28 cellular contexts compared by ENCODE assay signal in the genomic region with DNA sequence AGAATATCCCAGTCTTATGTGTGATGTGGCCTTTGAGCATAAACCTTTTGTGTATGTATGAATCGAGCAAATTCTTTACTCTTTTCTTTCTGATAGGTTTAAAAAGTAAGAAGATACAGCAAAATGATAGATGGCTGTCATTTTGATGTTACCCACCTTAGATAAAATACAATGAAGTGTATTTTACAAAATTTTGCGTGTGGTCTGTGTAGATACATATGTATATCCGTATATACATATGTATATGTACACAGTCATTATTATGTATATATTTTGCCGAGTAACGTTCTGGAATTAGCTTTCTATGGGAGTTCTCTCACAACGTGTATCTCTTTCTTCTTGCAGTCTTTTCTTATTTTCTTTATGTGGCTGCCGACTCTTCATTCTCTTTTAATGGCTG.
"Had no signal": no experiment of that assay in that cellular context is flagged by ENCODE, and none has a peak within 500 bp of the region (broad histone marks: within the 10 kb centered on the region; RNA-seq: fewer than 3 reads in every experiment).

No MANE protein-coding gene starts in this region.

- H3K4me3 ChIP-seq: stomach, suprapubic skin, testis, thoracic aorta, thyroid gland, tibial artery, tibial nerve, transverse colon, upper lobe of left lung, upper lobe of right lung, uterus, vagina had no signal

- H3K36me3 Mint-ChIP-seq: stimulated activated memory B cell treated with anti-CD40 and anti-IgM and Interleukin-4, amounts not matched to agents 10 μg/mL and 1 μg/mL and 100 μg/mL, for 72 hours; type B pancreatic cell had no signal

- H3K27me3 Mint-ChIP-seq: stimulated activated memory B cell treated with anti-CD40 and anti-IgM and Interleukin-4, amounts not matched to agents 10 μg/mL and 1 μg/mL and 100 μg/mL, for 72 hours; stimulated activated naive CD8-positive, alpha-beta T cell treated with anti-CD3 and anti-CD28 coated beads, Interleukin-15, Interleukin-2, amounts not matched to agents 100 ng/mL and 50 ng/mL, for 24 hours; type B pancreatic cell had no signal

- H3K4me3 Mint-ChIP-seq: stimulated activated effector memory CD8-positive, alpha-beta T cell treated with anti-CD3 and anti-CD28 coated beads, Interleukin-12 subunit alpha, Interleukin-12 subunit beta, amount 100 ng/mL, for 72 hours; stimulated activated memory B cell treated with anti-CD40 and anti-IgM and Interleukin-4, amounts not matched to agents 10 μg/mL and 1 μg/mL and 100 μg/mL, for 72 hours; stimulated activated naive B cell treated with anti-CD40 and anti-IgM and Interleukin-4, amounts not matched to agents 10 μg/mL and 1 μg/mL and 100 μg/mL, for 72 hours; stimulated activated naive CD8-positive, alpha-beta T cell treated with anti-CD3 and anti-CD28 coated beads, Interleukin-15, amount 100 ng/mL, for 72 hours; stimulated activated naive CD8-positive, alpha-beta T cell treated with anti-CD3 and anti-CD28 coated beads, Interleukin-15, Interleukin-2, amounts not matched to agents 100 ng/mL and 50 ng/mL, for 24 hours; type B pancreatic cell had no signal

- H3K9me3 ChIP-seq: stomach, suprapubic skin, testis, thoracic aorta, thyroid gland, tibial artery, tibial nerve, transverse colon, upper lobe of left lung, upper lobe of right lung, uterus, vagina had no signal

- H3K27ac Mint-ChIP-seq: stimulated activated effector memory CD8-positive, alpha-beta T cell treated with anti-CD3 and anti-CD28 coated beads, Interleukin-12 subunit alpha, Interleukin-12 subunit beta, amount 100 ng/mL, for 72 hours; stimulated activated memory B cell treated with anti-CD40 and anti-IgM and Interleukin-4, amounts not matched to agents 10 μg/mL and 1 μg/mL and 100 μg/mL, for 72 hours; stimulated activated naive CD8-positive, alpha-beta T cell treated with anti-CD3 and anti-CD28 coated beads, Interleukin-15, amount 100 ng/mL, for 72 hours; stimulated activated naive CD8-positive, alpha-beta T cell treated with anti-CD3 and anti-CD28 coated beads, Interleukin-15, Interleukin-2, amounts not matched to agents 100 ng/mL and 50 ng/mL, for 24 hours; type B pancreatic cell had no signal

- H3K9me3 Mint-ChIP-seq: stimulated activated effector memory CD8-positive, alpha-beta T cell treated with anti-CD3 and anti-CD28 coated beads, Interleukin-12 subunit alpha, Interleukin-12 subunit beta, amount 100 ng/mL, for 72 hours; type B pancreatic cell had no signal

- H3K4me1 ChIP-seq: suprapubic skin, testis, thyroid gland, upper lobe of right lung, uterus, vagina had no signal

- DNase-seq: stimulated activated CD4-positive, alpha-beta T cell treated with anti-CD3 and anti-CD28 coated beads, Interleukin-2, amount 100 ng/mL, for 48 hours; stimulated activated CD4-positive, alpha-beta T cell treated with anti-CD3 and anti-CD28 coated beads, Interleukin-4, amount 100 ng/mL, for 1 hour; stimulated activated CD4-positive, alpha-beta T cell treated with anti-CD3 and anti-CD28 coated beads, Interleukin-4, amount 100 ng/mL, for 24 hours; stimulated activated CD4-positive, alpha-beta T cell treated with anti-CD3 and anti-CD28 coated beads, Interleukin-4, amount 100 ng/mL, for 4 hours; stimulated activated CD8-positive, alpha-beta memory T cell treated with anti-CD3 and anti-CD28 coated beads, Interleukin-4, amount 100 ng/mL, for 48 hours; stimulated activated naive B cell treated with anti-CD40 and anti-IgM and Interleukin-4, amounts not matched to agents 10 μg/mL and 1 μg/mL and 100 μg/mL, for 72 hours; stimulated activated naive CD4-positive, alpha-beta T cell; stimulated activated naive CD4-positive, alpha-beta T cell treated with Interleukin-2 at 50 U/mL for 16 hours; stimulated activated naive CD8-positive, alpha-beta T cell treated with anti-CD3 and anti-CD28 coated beads, Interleukin-15, amount 100 ng/mL, for 72 hours; stimulated activated naive CD8-positive, alpha-beta T cell treated with anti-CD3 and anti-CD28 coated beads, Interleukin-15, Interleukin-2, amounts not matched to agents 100 U/mL and 50 U/mL, for 24 hours; stomach; substantia nigra; testis; thyroid gland; tibial artery; transverse colon; upper lobe of left lung; upper lobe of right lung; uterus had no signal

- FAIRE-seq: urothelium cell line had no signal

- ATAC-seq: stimulated activated effector memory CD8-positive, alpha-beta T cell treated with anti-CD3 and anti-CD28 coated beads, Interleukin-12 subunit alpha, Interleukin-12 subunit beta, amount 100 ng/mL, for 72 hours; stimulated activated memory B cell treated with anti-CD40 and anti-IgM and Interleukin-4, amounts not matched to agents 10 μg/mL and 1 μg/mL and 100 μg/mL, for 72 hours; stimulated activated naive B cell treated with anti-CD40 and anti-IgM and Interleukin-4, amounts not matched to agents 10 μg/mL and 1 μg/mL and 100 μg/mL, for 72 hours; stimulated activated naive CD8-positive, alpha-beta T cell treated with anti-CD3 and anti-CD28 coated beads, Interleukin-15, amount 100 ng/mL, for 72 hours; stimulated activated naive CD8-positive, alpha-beta T cell treated with anti-CD3 and anti-CD28 coated beads, Interleukin-15, Interleukin-2, amounts not matched to agents 100 U/mL and 50 U/mL, for 24 hours; upper lobe of right lung had no signal

- H3K36me3 ChIP-seq: stomach, suprapubic skin, thoracic aorta, thyroid gland, tibial artery, tibial nerve, transverse colon, upper lobe of left lung, upper lobe of right lung, uterus, vagina had no signal

- H3K27me3 ChIP-seq: stomach, suprapubic skin, testis, thyroid gland, tibial nerve, transverse colon, upper lobe of left lung, upper lobe of right lung, uterus, vagina had no signal

- H3K27ac ChIP-seq: stomach, suprapubic skin, testis, thoracic aorta, thyroid gland, tibial artery, tibial nerve, transverse colon, upper lobe of left lung, upper lobe of right lung, uterus, vagina had no signal
